In the genomic region with DNA sequence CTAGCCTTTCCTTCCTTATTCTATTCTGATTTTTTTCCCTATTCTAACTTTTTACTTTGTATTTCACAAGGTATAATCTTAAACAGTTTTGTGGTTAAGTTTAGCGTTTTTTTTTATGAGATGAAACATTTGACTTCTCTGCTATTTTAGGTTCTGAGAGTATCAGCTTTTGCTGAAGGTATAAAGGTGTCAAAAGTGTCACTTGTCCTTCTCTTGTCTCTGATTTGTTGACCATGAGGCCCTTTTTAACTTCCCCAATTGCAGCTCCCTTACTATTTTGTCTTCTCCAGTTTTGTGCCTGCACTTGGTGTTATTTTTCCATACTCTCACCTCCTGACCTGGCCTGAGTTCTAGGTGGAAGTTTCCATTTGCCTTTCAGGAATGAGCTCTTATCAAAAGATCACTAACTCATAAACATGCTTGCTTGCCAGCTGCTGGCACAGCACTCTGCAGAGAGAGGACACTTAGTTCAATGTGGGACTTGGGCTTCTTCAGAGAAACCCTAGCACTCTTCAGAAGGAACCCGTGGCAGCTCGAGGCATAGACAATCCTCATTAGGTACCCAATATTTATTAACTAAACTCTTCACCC, we compare ENCODE assay signal across 2 cellular contexts.
TF ChIP-seq lines count a peak whose summit lies in the region.

No MANE protein-coding gene starts in this region.

TF ChIP-seq in GM12878, 131 proteins besides CTCF, POLR2A, EP300 and RAD21 (continued from another document):
- TF ChIP-seq, protein P1, sequence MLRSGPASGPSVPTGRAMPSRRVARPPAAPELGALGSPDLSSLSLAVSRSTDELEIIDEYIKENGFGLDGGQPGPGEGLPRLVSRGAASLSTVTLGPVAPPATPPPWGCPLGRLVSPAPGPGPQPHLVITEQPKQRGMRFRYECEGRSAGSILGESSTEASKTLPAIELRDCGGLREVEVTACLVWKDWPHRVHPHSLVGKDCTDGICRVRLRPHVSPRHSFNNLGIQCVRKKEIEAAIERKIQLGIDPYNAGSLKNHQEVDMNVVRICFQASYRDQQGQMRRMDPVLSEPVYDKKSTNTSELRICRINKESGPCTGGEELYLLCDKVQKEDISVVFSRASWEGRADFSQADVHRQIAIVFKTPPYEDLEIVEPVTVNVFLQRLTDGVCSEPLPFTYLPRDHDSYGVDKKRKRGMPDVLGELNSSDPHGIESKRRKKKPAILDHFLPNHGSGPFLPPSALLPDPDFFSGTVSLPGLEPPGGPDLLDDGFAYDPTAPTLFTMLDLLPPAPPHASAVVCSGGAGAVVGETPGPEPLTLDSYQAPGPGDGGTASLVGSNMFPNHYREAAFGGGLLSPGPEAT (IDR thresholded peaks at IDR 0.05; ENCODE audit: low read depth), result no peak
- peak; percentile 34; the same call in 1 of the 2 replicates for TF ChIP-seq ZNF384 (IDR thresholded peaks at IDR 0.05; ENCODE audit: borderline replicate concordance, low read depth, low read length)
- TF ChIP-seq RCOR1 (conservative IDR thresholded peaks at IDR 0.05; ENCODE audit: low read depth, low read length), result no peak
- TF ChIP-seq RAD51 (IDR thresholded peaks at IDR 0.05), result no peak
- no peak for TF ChIP-seq ZNF687 (IDR thresholded peaks at IDR 0.05)
- no peak for TF ChIP-seq YBX1 (IDR thresholded peaks at IDR 0.05)
- no peak for TF ChIP-seq YY1 (IDR thresholded peaks at IDR 0.05; ENCODE audit: low read depth, low read length)

TF ChIP-seq in HepG2, 621 proteins besides CTCF, POLR2A, EP300 and RAD21 (continued from another document and continues in another):
- TF ChIP-seq, protein P2, sequence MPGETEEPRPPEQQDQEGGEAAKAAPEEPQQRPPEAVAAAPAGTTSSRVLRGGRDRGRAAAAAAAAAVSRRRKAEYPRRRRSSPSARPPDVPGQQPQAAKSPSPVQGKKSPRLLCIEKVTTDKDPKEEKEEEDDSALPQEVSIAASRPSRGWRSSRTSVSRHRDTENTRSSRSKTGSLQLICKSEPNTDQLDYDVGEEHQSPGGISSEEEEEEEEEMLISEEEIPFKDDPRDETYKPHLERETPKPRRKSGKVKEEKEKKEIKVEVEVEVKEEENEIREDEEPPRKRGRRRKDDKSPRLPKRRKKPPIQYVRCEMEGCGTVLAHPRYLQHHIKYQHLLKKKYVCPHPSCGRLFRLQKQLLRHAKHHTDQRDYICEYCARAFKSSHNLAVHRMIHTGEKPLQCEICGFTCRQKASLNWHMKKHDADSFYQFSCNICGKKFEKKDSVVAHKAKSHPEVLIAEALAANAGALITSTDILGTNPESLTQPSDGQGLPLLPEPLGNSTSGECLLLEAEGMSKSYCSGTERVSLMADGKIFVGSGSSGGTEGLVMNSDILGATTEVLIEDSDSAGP (CRISPR knock-in tag; IDR thresholded peaks at IDR 0.05; ENCODE audit: borderline replicate concordance), result no peak
- TF ChIP-seq FOSL1 (CRISPR knock-in tag; IDR thresholded peaks at IDR 0.05; ENCODE audit: borderline replicate concordance), result no peak
- TF ChIP-seq HMG20A (CRISPR knock-in tag; IDR thresholded peaks at IDR 0.05; ENCODE audit: borderline replicate concordance), result peak; percentile 16; the same call in 1 of the 2 replicates
- no peak for TF ChIP-seq ZNF138 (CRISPR knock-in tag; IDR thresholded peaks at IDR 0.05; ENCODE audit: low read depth)
- TF ChIP-seq, protein P3, sequence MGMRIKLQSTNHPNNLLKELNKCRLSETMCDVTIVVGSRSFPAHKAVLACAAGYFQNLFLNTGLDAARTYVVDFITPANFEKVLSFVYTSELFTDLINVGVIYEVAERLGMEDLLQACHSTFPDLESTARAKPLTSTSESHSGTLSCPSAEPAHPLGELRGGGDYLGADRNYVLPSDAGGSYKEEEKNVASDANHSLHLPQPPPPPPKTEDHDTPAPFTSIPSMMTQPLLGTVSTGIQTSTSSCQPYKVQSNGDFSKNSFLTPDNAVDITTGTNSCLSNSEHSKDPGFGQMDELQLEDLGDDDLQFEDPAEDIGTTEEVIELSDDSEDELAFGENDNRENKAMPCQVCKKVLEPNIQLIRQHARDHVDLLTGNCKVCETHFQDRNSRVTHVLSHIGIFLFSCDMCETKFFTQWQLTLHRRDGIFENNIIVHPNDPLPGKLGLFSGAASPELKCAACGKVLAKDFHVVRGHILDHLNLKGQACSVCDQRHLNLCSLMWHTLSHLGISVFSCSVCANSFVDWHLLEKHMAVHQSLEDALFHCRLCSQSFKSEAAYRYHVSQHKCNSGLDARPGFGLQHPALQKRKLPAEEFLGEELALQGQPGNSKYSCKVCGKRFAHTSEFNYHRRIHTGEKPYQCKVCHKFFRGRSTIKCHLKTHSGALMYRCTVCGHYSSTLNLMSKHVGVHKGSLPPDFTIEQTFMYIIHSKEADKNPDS (CRISPR knock-in tag; IDR thresholded peaks at IDR 0.05), result no peak
- TF ChIP-seq REL (CRISPR knock-in tag; conservative IDR thresholded peaks at IDR 0.05), result no peak
- TF ChIP-seq, protein P4, sequence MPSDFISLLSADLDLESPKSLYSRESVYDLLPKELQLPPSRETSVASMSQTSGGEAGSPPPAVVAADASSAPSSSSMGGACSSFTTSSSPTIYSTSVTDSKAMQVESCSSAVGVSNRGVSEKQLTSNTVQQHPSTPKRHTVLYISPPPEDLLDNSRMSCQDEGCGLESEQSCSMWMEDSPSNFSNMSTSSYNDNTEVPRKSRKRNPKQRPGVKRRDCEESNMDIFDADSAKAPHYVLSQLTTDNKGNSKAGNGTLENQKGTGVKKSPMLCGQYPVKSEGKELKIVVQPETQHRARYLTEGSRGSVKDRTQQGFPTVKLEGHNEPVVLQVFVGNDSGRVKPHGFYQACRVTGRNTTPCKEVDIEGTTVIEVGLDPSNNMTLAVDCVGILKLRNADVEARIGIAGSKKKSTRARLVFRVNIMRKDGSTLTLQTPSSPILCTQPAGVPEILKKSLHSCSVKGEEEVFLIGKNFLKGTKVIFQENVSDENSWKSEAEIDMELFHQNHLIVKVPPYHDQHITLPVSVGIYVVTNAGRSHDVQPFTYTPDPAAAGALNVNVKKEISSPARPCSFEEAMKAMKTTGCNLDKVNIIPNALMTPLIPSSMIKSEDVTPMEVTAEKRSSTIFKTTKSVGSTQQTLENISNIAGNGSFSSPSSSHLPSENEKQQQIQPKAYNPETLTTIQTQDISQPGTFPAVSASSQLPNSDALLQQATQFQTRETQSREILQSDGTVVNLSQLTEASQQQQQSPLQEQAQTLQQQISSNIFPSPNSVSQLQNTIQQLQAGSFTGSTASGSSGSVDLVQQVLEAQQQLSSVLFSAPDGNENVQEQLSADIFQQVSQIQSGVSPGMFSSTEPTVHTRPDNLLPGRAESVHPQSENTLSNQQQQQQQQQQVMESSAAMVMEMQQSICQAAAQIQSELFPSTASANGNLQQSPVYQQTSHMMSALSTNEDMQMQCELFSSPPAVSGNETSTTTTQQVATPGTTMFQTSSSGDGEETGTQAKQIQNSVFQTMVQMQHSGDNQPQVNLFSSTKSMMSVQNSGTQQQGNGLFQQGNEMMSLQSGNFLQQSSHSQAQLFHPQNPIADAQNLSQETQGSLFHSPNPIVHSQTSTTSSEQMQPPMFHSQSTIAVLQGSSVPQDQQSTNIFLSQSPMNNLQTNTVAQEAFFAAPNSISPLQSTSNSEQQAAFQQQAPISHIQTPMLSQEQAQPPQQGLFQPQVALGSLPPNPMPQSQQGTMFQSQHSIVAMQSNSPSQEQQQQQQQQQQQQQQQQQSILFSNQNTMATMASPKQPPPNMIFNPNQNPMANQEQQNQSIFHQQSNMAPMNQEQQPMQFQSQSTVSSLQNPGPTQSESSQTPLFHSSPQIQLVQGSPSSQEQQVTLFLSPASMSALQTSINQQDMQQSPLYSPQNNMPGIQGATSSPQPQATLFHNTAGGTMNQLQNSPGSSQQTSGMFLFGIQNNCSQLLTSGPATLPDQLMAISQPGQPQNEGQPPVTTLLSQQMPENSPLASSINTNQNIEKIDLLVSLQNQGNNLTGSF (CRISPR knock-in tag; IDR thresholded peaks at IDR 0.05), result no peak
- TF ChIP-seq RNF219 (CRISPR knock-in tag; IDR thresholded peaks at IDR 0.05), result no peak
- TF ChIP-seq, protein P5, sequence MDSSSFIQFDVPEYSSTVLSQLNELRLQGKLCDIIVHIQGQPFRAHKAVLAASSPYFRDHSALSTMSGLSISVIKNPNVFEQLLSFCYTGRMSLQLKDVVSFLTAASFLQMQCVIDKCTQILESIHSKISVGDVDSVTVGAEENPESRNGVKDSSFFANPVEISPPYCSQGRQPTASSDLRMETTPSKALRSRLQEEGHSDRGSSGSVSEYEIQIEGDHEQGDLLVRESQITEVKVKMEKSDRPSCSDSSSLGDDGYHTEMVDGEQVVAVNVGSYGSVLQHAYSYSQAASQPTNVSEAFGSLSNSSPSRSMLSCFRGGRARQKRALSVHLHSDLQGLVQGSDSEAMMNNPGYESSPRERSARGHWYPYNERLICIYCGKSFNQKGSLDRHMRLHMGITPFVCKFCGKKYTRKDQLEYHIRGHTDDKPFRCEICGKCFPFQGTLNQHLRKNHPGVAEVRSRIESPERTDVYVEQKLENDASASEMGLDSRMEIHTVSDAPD (CRISPR knock-in tag; IDR thresholded peaks at IDR 0.05), result no peak
- TF ChIP-seq THYN1 (CRISPR knock-in tag; IDR thresholded peaks at IDR 0.05; ENCODE audit: borderline replicate concordance, low read depth), result no peak
- no peak for TF ChIP-seq SOX6 (IDR thresholded peaks at IDR 0.05)
- TF ChIP-seq SOX6 (CRISPR knock-in tag; IDR thresholded peaks at IDR 0.05), result peak; percentile 31; the same call in 1 of the 2 replicates
- no peak for TF ChIP-seq ATM (IDR thresholded peaks at IDR 0.05; ENCODE audit: borderline replicate concordance)
- no peak for TF ChIP-seq HMGXB3 (CRISPR knock-in tag; IDR thresholded peaks at IDR 0.05; ENCODE audit: borderline replicate concordance)
- TF ChIP-seq SAP130 (CRISPR knock-in tag; IDR thresholded peaks at IDR 0.05; ENCODE audit: low read depth), result peak; percentile 48; the same call in 1 of the 2 replicates
- TF ChIP-seq ZNF441 (CRISPR knock-in tag; IDR thresholded peaks at IDR 0.05; ENCODE audit: borderline replicate concordance), result no peak
- no peak for TF ChIP-seq ZNF652 (CRISPR knock-in tag; IDR thresholded peaks at IDR 0.05; ENCODE audit: borderline replicate concordance, low read depth)
- TF ChIP-seq ZNF30 (CRISPR knock-in tag; IDR thresholded peaks at IDR 0.05), result no peak
- TF ChIP-seq PLRG1 (conservative IDR thresholded peaks at IDR 0.05), result no peak
- TF ChIP-seq NFATC3 (CRISPR knock-in tag; IDR thresholded peaks at IDR 0.05), result no peak
- no peak for TF ChIP-seq MTF2 (CRISPR knock-in tag; IDR thresholded peaks at IDR 0.05; ENCODE audit: borderline replicate concordance)
- no peak for TF ChIP-seq HIVEP1 (CRISPR knock-in tag; IDR thresholded peaks at IDR 0.05)
- no peak for TF ChIP-seq THAP9 (CRISPR knock-in tag; IDR thresholded peaks at IDR 0.05; ENCODE audit: borderline replicate concordance)
- no peak for TF ChIP-seq ZSCAN20 (CRISPR knock-in tag; IDR thresholded peaks at IDR 0.05; ENCODE audit: borderline replicate concordance)
- peak; percentile 14; the same call in 1 of the 2 replicates for TF ChIP-seq TBX2 (CRISPR knock-in tag; IDR thresholded peaks at IDR 0.05; ENCODE audit: borderline replicate concordance)
